In the genomic region with DNA sequence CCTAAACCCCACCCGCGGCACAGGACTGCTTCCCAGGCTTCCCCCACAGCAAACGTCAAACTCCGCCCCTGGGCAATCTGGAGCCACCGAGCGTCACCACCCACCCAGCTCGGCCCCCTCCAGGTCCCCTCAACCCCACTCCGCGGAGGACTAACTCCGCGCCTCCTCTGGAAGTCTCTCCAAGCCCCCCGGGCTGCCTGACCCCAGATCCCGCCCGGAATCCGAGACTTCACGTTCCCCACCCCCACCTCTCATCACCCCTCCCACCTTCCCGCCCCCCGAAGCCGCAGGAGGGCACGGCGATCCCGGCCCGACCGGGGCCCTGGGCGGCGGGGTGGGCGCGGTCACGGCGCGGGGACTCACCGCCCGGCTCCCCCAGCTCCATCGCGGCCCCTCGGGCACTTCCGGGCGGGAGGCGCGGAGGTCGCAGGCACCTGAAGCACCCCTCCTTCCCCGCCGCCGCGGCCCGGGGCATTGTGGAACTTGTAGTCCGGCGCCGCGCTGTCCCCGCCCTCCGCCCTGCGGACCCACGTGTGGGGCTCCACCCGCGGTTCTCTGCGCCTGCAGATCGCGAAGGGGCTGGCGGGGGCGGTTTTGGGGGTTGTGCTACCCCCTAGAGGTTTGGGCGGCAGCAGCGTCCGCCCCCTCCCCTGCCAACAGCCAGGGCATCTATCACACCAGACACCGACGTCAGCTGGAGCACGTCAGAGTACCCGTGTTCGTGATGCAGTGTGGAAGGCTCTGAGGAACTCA, we compare ENCODE assay signal across 1 cellular context.
TF ChIP-seq lines count a peak whose summit lies in the region.

A gene with protein sequence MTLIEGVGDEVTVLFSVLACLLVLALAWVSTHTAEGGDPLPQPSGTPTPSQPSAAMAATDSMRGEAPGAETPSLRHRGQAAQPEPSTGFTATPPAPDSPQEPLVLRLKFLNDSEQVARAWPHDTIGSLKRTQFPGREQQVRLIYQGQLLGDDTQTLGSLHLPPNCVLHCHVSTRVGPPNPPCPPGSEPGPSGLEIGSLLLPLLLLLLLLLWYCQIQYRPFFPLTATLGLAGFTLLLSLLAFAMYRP (minus strand): TSS at position 423 of the 753 bp plus-strand sequence. CDS start 930 bp downstream, outside the sequence.

TF ChIP-seq in K562, 482 proteins besides CTCF, POLR2A, EP300 and RAD21 (continued from another document and continues in another):
- TF ChIP-seq, protein P1, sequence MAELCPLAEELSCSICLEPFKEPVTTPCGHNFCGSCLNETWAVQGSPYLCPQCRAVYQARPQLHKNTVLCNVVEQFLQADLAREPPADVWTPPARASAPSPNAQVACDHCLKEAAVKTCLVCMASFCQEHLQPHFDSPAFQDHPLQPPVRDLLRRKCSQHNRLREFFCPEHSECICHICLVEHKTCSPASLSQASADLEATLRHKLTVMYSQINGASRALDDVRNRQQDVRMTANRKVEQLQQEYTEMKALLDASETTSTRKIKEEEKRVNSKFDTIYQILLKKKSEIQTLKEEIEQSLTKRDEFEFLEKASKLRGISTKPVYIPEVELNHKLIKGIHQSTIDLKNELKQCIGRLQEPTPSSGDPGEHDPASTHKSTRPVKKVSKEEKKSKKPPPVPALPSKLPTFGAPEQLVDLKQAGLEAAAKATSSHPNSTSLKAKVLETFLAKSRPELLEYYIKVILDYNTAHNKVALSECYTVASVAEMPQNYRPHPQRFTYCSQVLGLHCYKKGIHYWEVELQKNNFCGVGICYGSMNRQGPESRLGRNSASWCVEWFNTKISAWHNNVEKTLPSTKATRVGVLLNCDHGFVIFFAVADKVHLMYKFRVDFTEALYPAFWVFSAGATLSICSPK (IDR thresholded peaks at IDR 0.05; ENCODE audit: borderline replicate concordance), result no peak
- TF ChIP-seq ZBTB17 (CRISPR knock-in tag; IDR thresholded peaks at IDR 0.05) (no peak), NFIX (CRISPR knock-in tag; IDR thresholded peaks at IDR 0.05; ENCODE audit: low read depth) (no peak), HDAC3 (IDR thresholded peaks at IDR 0.05; ENCODE audit: borderline replicate concordance, partially characterized antibody) (no peak), ZNF133 (CRISPR knock-in tag; IDR thresholded peaks at IDR 0.05) (no peak), CBX8 (IDR thresholded peaks at IDR 0.05; ENCODE audit: borderline replicate concordance, extremely low read depth, low read depth, low read length, poor library complexity, severe bottlenecking) (no peak), ZNF140 (CRISPR knock-in tag; IDR thresholded peaks at IDR 0.05) (no peak), ZNF778 (CRISPR knock-in tag; IDR thresholded peaks at IDR 0.05) (no peak), ZFX (CRISPR knock-in tag; IDR thresholded peaks at IDR 0.05) (peak; percentile 41), SAP30 (IDR thresholded peaks at IDR 0.05; ENCODE audit: borderline replicate concordance, insufficient read depth, low read depth, low read length, poor library complexity, severe bottlenecking) (peak; percentile 86), L3MBTL2 (IDR thresholded peaks at IDR 0.05) (peak; percentile 64), PHF20 (IDR thresholded peaks at IDR 0.05; ENCODE audit: partially characterized antibody) (no peak), MAFK (IDR thresholded peaks at IDR 0.05; ENCODE audit: low read length) (no peak), POLR3A (IDR thresholded peaks at IDR 0.05; ENCODE audit: borderline replicate concordance, extremely low read depth, insufficient read depth, insufficient read length) (no peak), RFX5 (IDR thresholded peaks at IDR 0.05; ENCODE audit: low read depth, low read length) (no peak), RAD51 (IDR thresholded peaks at IDR 0.05; ENCODE audit: borderline replicate concordance, low read depth) (peak; percentile 62), TAF7 (tag; IDR thresholded peaks at IDR 0.05) (no peak), ZNF143 (CRISPR knock-in tag; IDR thresholded peaks at IDR 0.05) (peak; percentile 90), XRCC3 (IDR thresholded peaks at IDR 0.05) (no peak), HIVEP1 (CRISPR knock-in tag; IDR thresholded peaks at IDR 0.05) (no peak), RBM17 (IDR thresholded peaks at IDR 0.05; ENCODE audit: borderline replicate concordance, low read depth, low read length) (no peak), EGR1 (conservative IDR thresholded peaks at IDR 0.05) (peak; percentile 79), CHD2 (IDR thresholded peaks at IDR 0.05; ENCODE audit: low read depth, low read length) (peak; percentile 64), ZNF184 (CRISPR knock-in tag; IDR thresholded peaks at IDR 0.05) (no peak)
- TF ChIP-seq, protein P2, sequence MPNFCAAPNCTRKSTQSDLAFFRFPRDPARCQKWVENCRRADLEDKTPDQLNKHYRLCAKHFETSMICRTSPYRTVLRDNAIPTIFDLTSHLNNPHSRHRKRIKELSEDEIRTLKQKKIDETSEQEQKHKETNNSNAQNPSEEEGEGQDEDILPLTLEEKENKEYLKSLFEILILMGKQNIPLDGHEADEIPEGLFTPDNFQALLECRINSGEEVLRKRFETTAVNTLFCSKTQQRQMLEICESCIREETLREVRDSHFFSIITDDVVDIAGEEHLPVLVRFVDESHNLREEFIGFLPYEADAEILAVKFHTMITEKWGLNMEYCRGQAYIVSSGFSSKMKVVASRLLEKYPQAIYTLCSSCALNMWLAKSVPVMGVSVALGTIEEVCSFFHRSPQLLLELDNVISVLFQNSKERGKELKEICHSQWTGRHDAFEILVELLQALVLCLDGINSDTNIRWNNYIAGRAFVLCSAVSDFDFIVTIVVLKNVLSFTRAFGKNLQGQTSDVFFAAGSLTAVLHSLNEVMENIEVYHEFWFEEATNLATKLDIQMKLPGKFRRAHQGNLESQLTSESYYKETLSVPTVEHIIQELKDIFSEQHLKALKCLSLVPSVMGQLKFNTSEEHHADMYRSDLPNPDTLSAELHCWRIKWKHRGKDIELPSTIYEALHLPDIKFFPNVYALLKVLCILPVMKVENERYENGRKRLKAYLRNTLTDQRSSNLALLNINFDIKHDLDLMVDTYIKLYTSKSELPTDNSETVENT (CRISPR knock-in tag; IDR thresholded peaks at IDR 0.05), result peak; percentile 79; the same call in 1 of the 2 replicates
- TF ChIP-seq, protein P3, sequence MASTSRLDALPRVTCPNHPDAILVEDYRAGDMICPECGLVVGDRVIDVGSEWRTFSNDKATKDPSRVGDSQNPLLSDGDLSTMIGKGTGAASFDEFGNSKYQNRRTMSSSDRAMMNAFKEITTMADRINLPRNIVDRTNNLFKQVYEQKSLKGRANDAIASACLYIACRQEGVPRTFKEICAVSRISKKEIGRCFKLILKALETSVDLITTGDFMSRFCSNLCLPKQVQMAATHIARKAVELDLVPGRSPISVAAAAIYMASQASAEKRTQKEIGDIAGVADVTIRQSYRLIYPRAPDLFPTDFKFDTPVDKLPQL (IDR thresholded peaks at IDR 0.05; ENCODE audit: extremely low read depth, insufficient read length), result no peak
- TF ChIP-seq, protein P4, sequence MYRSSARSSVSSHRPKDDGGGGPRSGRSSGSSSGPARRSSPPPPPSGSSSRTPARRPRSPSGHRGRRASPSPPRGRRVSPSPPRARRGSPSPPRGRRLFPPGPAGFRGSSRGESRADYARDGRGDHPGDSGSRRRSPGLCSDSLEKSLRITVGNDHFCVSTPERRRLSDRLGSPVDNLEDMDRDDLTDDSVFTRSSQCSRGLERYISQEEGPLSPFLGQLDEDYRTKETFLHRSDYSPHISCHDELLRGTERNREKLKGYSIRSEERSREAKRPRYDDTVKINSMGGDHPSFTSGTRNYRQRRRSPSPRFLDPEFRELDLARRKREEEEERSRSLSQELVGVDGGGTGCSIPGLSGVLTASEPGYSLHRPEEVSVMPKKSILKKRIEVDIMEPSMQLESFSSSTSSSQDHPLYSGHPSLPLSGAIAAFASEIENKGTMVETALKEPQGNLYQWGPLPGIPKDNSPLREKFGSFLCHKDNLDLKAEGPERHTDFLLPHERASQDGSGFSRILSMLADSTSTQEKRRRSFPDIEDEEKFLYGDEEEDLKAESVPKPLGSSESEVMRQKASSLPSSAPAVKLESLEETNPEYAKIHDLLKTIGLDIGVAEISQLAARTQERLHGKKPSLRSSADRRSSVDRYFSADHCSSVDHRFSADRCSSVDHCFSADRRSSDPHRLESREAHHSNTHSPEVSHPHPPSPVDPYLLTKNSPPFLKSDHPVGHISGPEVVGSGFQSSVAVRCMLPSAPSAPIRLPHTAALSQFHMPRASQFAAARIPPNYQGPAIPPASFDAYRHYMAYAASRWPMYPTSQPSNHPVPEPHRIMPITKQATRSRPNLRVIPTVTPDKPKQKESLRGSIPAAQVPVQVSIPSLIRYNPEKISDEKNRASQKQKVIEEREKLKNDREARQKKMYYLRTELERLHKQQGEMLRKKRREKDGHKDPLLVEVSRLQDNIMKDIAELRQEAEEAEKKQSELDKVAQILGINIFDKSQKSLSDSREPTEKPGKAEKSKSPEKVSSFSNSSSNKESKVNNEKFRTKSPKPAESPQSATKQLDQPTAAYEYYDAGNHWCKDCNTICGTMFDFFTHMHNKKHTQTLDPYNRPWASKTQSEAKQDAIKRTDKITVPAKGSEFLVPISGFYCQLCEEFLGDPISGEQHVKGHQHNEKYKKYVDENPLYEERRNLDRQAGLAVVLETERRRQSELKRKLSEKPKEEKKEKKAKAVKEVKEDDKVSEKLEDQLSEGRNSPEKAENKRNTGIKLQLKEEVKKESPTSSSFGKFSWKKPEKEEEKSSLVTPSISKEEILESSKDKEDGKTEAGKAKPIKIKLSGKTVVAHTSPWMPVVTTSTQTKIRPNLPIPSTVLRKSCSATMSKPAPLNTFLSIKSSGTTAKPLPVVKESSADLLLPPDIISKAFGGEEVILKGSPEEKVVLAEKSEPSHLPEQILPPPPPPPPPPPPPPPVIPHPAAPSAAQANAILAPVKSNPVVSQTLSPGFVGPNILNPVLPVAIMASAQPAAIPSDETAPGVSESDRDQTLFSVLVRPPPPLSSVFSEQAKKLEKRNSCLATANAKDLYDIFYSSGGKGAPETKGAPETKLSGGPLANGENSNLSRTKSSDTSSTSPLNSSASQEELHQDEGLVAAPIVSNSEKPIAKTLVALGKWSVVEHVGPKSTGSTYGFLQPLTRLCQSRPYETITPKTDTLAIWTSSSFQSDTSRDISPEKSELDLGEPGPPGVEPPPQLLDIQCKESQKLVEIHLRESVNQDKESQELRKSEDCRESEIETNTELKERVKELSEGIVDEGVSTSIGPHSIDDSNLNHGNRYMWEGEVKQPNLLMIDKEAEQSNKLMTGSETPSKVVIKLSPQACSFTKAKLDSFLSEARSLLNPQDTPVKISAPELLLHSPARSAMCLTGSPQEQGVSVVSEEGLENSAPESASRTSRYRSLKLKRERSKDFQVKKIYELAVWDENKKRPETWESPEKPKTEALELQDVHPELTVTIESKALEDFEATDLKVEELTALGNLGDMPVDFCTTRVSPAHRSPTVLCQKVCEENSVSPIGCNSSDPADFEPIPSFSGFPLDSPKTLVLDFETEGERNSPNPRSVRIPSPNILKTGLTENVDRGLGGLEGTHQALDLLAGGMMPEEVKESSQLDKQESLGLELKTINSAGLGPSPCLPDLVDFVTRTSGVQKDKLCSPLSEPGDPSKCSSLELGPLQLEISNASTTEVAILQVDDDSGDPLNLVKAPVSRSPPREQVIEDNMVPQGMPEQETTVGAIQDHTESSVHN (IDR thresholded peaks at IDR 0.05; ENCODE audit: borderline replicate concordance in 1 of 2, low read depth in 1 of 2), result no peak
- TF ChIP-seq, protein P5, sequence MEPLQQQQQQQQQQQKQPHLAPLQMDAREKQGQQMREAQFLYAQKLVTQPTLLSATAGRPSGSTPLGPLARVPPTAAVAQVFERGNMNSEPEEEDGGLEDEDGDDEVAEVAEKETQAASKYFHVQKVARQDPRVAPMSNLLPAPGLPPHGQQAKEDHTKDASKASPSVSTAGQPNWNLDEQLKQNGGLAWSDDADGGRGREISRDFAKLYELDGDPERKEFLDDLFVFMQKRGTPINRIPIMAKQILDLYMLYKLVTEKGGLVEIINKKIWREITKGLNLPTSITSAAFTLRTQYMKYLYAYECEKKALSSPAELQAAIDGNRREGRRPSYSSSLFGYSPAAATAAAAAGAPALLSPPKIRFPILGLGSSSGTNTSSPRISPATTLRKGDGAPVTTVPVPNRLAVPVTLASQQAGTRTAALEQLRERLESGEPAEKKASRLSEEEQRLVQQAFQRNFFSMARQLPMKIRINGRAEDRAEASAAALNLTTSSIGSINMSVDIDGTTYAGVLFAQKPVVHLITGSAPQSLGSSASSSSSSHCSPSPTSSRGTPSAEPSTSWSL (CRISPR knock-in tag; IDR thresholded peaks at IDR 0.05; ENCODE audit: borderline replicate concordance), result no peak
- TF ChIP-seq, protein P6, sequence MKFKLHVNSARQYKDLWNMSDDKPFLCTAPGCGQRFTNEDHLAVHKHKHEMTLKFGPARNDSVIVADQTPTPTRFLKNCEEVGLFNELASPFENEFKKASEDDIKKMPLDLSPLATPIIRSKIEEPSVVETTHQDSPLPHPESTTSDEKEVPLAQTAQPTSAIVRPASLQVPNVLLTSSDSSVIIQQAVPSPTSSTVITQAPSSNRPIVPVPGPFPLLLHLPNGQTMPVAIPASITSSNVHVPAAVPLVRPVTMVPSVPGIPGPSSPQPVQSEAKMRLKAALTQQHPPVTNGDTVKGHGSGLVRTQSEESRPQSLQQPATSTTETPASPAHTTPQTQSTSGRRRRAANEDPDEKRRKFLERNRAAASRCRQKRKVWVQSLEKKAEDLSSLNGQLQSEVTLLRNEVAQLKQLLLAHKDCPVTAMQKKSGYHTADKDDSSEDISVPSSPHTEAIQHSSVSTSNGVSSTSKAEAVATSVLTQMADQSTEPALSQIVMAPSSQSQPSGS (CRISPR knock-in tag; IDR thresholded peaks at IDR 0.05), result no peak
- TF ChIP-seq, protein P7, sequence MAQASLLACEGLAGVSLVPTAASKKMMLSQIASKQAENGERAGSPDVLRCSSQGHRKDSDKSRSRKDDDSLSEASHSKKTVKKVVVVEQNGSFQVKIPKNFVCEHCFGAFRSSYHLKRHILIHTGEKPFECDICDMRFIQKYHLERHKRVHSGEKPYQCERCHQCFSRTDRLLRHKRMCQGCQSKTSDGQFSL (CRISPR knock-in tag; IDR thresholded peaks at IDR 0.05), result peak; percentile 62; the same call in 1 of the 2 replicates
- TF ChIP-seq, protein P7 (tag; IDR thresholded peaks at IDR 0.05), result peak in 1 of 2 experiments; percentile 70; a peak in 1 of 4 replicates
- TF ChIP-seq, protein P8, sequence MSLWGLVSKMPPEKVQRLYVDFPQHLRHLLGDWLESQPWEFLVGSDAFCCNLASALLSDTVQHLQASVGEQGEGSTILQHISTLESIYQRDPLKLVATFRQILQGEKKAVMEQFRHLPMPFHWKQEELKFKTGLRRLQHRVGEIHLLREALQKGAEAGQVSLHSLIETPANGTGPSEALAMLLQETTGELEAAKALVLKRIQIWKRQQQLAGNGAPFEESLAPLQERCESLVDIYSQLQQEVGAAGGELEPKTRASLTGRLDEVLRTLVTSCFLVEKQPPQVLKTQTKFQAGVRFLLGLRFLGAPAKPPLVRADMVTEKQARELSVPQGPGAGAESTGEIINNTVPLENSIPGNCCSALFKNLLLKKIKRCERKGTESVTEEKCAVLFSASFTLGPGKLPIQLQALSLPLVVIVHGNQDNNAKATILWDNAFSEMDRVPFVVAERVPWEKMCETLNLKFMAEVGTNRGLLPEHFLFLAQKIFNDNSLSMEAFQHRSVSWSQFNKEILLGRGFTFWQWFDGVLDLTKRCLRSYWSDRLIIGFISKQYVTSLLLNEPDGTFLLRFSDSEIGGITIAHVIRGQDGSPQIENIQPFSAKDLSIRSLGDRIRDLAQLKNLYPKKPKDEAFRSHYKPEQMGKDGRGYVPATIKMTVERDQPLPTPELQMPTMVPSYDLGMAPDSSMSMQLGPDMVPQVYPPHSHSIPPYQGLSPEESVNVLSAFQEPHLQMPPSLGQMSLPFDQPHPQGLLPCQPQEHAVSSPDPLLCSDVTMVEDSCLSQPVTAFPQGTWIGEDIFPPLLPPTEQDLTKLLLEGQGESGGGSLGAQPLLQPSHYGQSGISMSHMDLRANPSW (CRISPR knock-in tag; IDR thresholded peaks at IDR 0.05), result 0 out of 2 replicates have a peak, but pooled peaks have one; percentile 83
